9 cellular contexts compared by ENCODE assay signal in the genomic region with DNA sequence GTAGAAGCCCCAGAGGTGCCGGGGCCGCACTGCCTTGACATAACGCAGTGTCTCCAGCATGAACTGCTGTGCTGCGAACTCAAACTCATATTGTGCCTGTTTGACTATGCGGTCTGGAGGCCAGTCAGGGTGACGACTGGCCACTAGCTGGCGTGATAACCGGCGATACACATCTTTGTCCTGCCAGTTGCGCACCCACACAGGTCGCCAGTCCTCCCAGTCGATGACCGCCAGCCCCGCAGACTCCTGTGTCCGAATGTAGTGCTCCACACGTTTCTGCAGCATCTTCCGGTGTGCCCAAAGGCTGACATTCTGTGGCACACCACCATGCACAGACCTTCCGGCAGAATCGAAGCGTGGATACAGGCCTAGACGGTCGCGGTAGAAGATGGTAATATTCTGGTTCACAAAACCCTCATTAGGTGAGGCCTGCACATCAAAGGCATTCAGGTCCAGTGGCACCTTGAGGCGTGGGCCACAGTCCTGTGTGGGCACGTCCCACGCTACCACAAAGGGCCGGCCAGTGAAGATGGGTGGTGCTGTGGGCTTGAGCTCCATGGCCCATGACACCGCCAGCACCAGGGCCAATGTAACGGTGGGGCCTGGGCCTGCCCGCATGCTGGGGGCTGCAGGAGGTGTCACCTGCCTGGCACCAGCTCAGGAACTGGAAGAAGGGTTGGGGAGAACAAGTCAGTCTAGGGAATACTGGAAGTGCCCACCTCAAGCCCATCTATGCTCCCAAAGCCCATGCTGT. TPM values are rescaled to one million over a fixed set of nuclear protein-coding genes. Genes with fewer than 3 reads are reported as not detected.
DNase-seq lines count a peak whose midpoint lies in the region; ATAC-seq and TF ChIP-seq lines count a peak whose summit lies in the region.
"Had no signal": no experiment of that assay in that cellular context is flagged by ENCODE, and none has a peak within 500 bp of the region (broad histone marks: within the 10 kb centered on the region; RNA-seq: fewer than 3 reads in every experiment).

No MANE protein-coding gene starts in this region.

- peaks cover 53 to 56% of the 10 kb centered on the region in 2 donors for H3K4me1 ChIP-seq in gastrocnemius medialis

- no peak for TF ChIP-seq CTCF in GM12864 (IDR thresholded peaks at IDR 0.05; ENCODE audit: low read depth, low read length, missing control alignments)
- 0 out of 2 replicates have a peak, but pooled peaks have one; percentile 14 for TF ChIP-seq CTCF in WERI-Rb-1 (IDR thresholded peaks at IDR 0.05; ENCODE audit: low read depth, low read length)
- TF ChIP-seq CTCF in foreskin fibroblast (IDR thresholded peaks at IDR 0.05; ENCODE audit: low read depth, low read length): no peak
- no peak for TF ChIP-seq CTCF in gastrocnemius medialis (IDR thresholded peaks at IDR 0.05 in 4 of 5, conservative IDR thresholded peaks at IDR 0.05 in 1 of 5)

- TF ChIP-seq POLR2A in gastrocnemius medialis (IDR thresholded peaks at IDR 0.05): no peak

- H3K36me3 ChIP-seq in WERI-Rb-1 (peaks cover 48% of the 10 kb centered on the region), gastrocnemius medialis (peaks cover 0 to 23% of the 10 kb centered on the region in 2 donors)

- H3K27ac ChIP-seq in WERI-Rb-1 (peak overlapping the region; percentile 100), gastrocnemius medialis (peak overlapping the region; percentile 93 to 96 (median 95))

- DNase-seq in GM12864 (ENCODE audit: low read depth) (no peak), WERI-Rb-1 (no peak), foreskin fibroblast (no peak), gastrocnemius medialis (no peak), NCI-H526 treated with DMSO at 0.1 percent for 48 hours (lab: John Stamatoyannopoulos, UW) (no peak), HuH-7 (ENCODE audit: low spot score) (no peak), NOMO-1 (lab: John Stamatoyannopoulos, UW; ENCODE audit: unreplicated experiment in 2 of 2) (no peak)
- DNase-seq: stimulated activated CD4-positive, alpha-beta T cell treated with anti-CD3 and anti-CD28 coated beads, Interleukin-4, amount 100 ng/mL, for 1 hour had no signal

- H3K4me3 ChIP-seq in GM12864 (ENCODE audit: low read depth, low read length) (peak overlapping the region; percentile 61), WERI-Rb-1 (ENCODE audit: low read depth, low read length) (peak overlapping the region; percentile 74), foreskin fibroblast (ENCODE audit: low read depth in 1 of 2, low read length in 2 of 2) (peak overlapping the region; percentile 78 to 81), gastrocnemius medialis (peak overlapping the region; percentile 72 to 85 (median 79))

- intact Hi-C loops in gastrocnemius medialis (cut with DNase I; ENCODE audit: low total_unique reads): loop anchor here (2.0 kb wide), 1 partner anchor 19 kb away; no protein-coding TSS in a partner anchor

- in situ Hi-C loops in gastrocnemius medialis (cut with MboI; ENCODE audit: low sequenced_read_pairs in 4 of 4): no loop called here

- ATAC-seq in gastrocnemius medialis (no peak), GM18907 (IDR thresholded peaks at IDR 0.05; ENCODE audit: unreplicated experiment) (no peak)

- H3K9me3 ChIP-seq in WERI-Rb-1 (ENCODE audit: severe bottlenecking): no peaks in the 10 kb centered on the region
- no peaks in the 10 kb centered on the region for H3K9me3 ChIP-seq in gastrocnemius medialis

- H3K27me3 ChIP-seq in WERI-Rb-1 (ENCODE audit: insufficient read depth, low read depth, severe bottlenecking) (no peaks in the 10 kb centered on the region), gastrocnemius medialis (no peaks in the 10 kb centered on the region)

RNA-seq across cellular contexts. Expression of a gene that starts 2.5 kb away (rescaled TPM):
- total RNA-seq in gastrocnemius medialis: 10 to 100 TPM; 47.0 to 69.8 (median 65.4) TPM

RNA-seq across cellular contexts. Expression of a gene that starts 8.0 kb away (rescaled TPM):
- total RNA-seq in gastrocnemius medialis: 10 to 100 TPM; 38.5 to 72.7 (median 51.5) TPM

RNA-seq across cellular contexts. Expression of a gene that starts 16.7 kb away (rescaled TPM):
- total RNA-seq in gastrocnemius medialis: 10 to 100 TPM in 2 of 4 donors, 1 to 10 TPM in 2; 3.6 to 14.6 (median 9.1) TPM

RNA-seq across cellular contexts. Expression of a gene that starts 20.6 kb away (rescaled TPM):
- total RNA-seq in gastrocnemius medialis: 10 to 100 TPM; 13.3 to 22.5 (median 18.0) TPM

RNA-seq across cellular contexts. Expression of a gene that starts 20.8 kb away (rescaled TPM):
- 1 to 10 TPM in 3 of 4 donors, not detected in 1; 1.1 to 2.3 (median 1.2) TPM for total RNA-seq in gastrocnemius medialis
